ENCODE assay signal across 1 cellular context in genomic region chr9:127503947-127504886, GRCh38.
TF ChIP-seq lines count a peak whose summit lies in the region.

No MANE protein-coding gene starts in this region.

TF ChIP-seq in K562, 482 proteins besides CTCF, POLR2A, EP300 and RAD21 (continued from another document):
- TF ChIP-seq HINFP (tag; conservative IDR thresholded peaks at IDR 0.05; ENCODE audit: low read depth) (peak; percentile 97), ZFP36 (IDR thresholded peaks at IDR 0.05; ENCODE audit: low read depth, low read length, partially characterized antibody) (peak; percentile 12), SMC3 (conservative IDR thresholded peaks at IDR 0.05; ENCODE audit: insufficient read depth, low read depth, low read length) (peak; percentile 94), HCFC1 (IDR thresholded peaks at IDR 0.05; ENCODE audit: low read depth, low read length) (0 out of 2 replicates have a peak, but pooled peaks have one; percentile 23), RBM22 (IDR thresholded peaks at IDR 0.05; ENCODE audit: low read depth, low read length, poor library complexity, severe bottlenecking) (peak; percentile 22), ZFX (CRISPR knock-in tag; IDR thresholded peaks at IDR 0.05) (peak; percentile 28; the same call in 1 of the 2 replicates), CC2D1A (IDR thresholded peaks at IDR 0.05) (peak; percentile 74), ZKSCAN1 (IDR thresholded peaks at IDR 0.05; ENCODE audit: low read depth, low read length) (0 out of 2 replicates have a peak, but pooled peaks have one; percentile 33), YY1 (IDR thresholded peaks at IDR 0.05; ENCODE audit: borderline replicate concordance in 1 of 3, control insufficient read depth in 1 of 3, extremely low read depth in 1 of 3, insufficient read depth in 3 of 3, insufficient read length in 1 of 3, insufficient replicate concordance in 2 of 3, low read depth in 1 of 3, low read length in 2 of 3) (peak in 1 of 3 experiments; percentile 31), SRF (CRISPR knock-in tag; IDR thresholded peaks at IDR 0.05) (no peak), ZNF699 (CRISPR knock-in tag; IDR thresholded peaks at IDR 0.05; ENCODE audit: insufficient replicate concordance) (no peak), TFAP4 (CRISPR knock-in tag; IDR thresholded peaks at IDR 0.05; ENCODE audit: borderline replicate concordance) (peak; percentile 34; the same call in 1 of the 2 replicates), CREM (IDR thresholded peaks at IDR 0.05; ENCODE audit: low read depth) (peak; percentile 50), CTCFL (IDR thresholded peaks at IDR 0.05; ENCODE audit: borderline replicate concordance, insufficient read depth, low read depth, low read length, poor library complexity, severe bottlenecking) (peak; percentile 34), RCOR1 (IDR thresholded peaks at IDR 0.05; ENCODE audit: borderline replicate concordance in 1 of 2, low read depth in 2 of 2, low read length in 2 of 2) (0 out of 4 replicates have a peak, but pooled peaks of 1 of the 2 experiments have one; percentile 37)
TF ChIP-seq in K562: peak in this region for 23.
